ENCODE assay signal across 8 cellular contexts in genomic region chr1:37475380-37476086, GRCh38.
DNase-seq lines count a peak whose midpoint lies in the region; ATAC-seq lines count a peak whose summit lies in the region.

No MANE protein-coding gene starts in this region.

- H3K27ac ChIP-seq in iPS-18a (ENCODE audit: low read length) = no peak overlapping the region

- DNase-seq in DMS53 (lab: John Stamatoyannopoulos, UW) (peak; percentile 52), DMS53 treated with DMSO at 0.1 percent for 48 hours (lab: John Stamatoyannopoulos, UW; ENCODE audit: unreplicated experiment) (no peak), NCI-H1048 (lab: John Stamatoyannopoulos, UW) (no peak), NCI-H1694 (lab: John Stamatoyannopoulos, UW) (no peak)
- DNase-seq in activated CD8-positive, alpha-beta memory T cell treated with anti-CD3 and anti-CD28 coated beads, Interleukin-2, amount 50 U/mL, for 4 hours = peak; percentile 23
- DNase-seq in stimulated activated naive CD8-positive, alpha-beta T cell treated with anti-CD3 and anti-CD28 coated beads, Interleukin-15, amount 100 ng/mL, for 72 hours = peak; percentile 20 to 23

- no peaks in the 10 kb centered on the region for H3K27me3 Mint-ChIP-seq in stimulated activated naive CD8-positive, alpha-beta T cell treated with anti-CD3 and anti-CD28 coated beads, Interleukin-15, amount 100 ng/mL, for 72 hours

- H3K4me1 ChIP-seq in iPS-18a (ENCODE audit: control insufficient read depth, low read depth, low read length) = peaks cover 35% of the 10 kb centered on the region

- H3K27ac Mint-ChIP-seq in stimulated activated naive CD8-positive, alpha-beta T cell treated with anti-CD3 and anti-CD28 coated beads, Interleukin-15, amount 100 ng/mL, for 72 hours = peak overlapping the region; percentile 92 to 93

- peak overlapping the region; percentile 74 for H3K4me3 ChIP-seq in iPS-18a (ENCODE audit: low read length)

- peaks cover 9% of the 10 kb centered on the region for H3K36me3 ChIP-seq in iPS-18a (ENCODE audit: control insufficient read depth, low read depth, low read length)

- no peaks in the 10 kb centered on the region for H3K9me3 ChIP-seq in iPS-18a (ENCODE audit: control insufficient read depth, low read depth, low read length)

- peaks cover 58% of the 10 kb centered on the region for H3K4me1 Mint-ChIP-seq in stimulated activated naive CD8-positive, alpha-beta T cell treated with anti-CD3 and anti-CD28 coated beads, Interleukin-15, amount 100 ng/mL, for 72 hours

- H3K9ac ChIP-seq in iPS-18a (ENCODE audit: low read length) = no peak overlapping the region

- H3K9me3 Mint-ChIP-seq in stimulated activated naive CD8-positive, alpha-beta T cell treated with anti-CD3 and anti-CD28 coated beads, Interleukin-15, amount 100 ng/mL, for 72 hours = no peaks in the 10 kb centered on the region

- peaks cover 18% of the 10 kb centered on the region for H3K27me3 ChIP-seq in iPS-18a (ENCODE audit: control insufficient read depth, insufficient read depth, low read length)

- ATAC-seq in stimulated activated naive CD8-positive, alpha-beta T cell treated with anti-CD3 and anti-CD28 coated beads, Interleukin-15, amount 100 ng/mL, for 72 hours = no peak
- no peak for ATAC-seq in HG03571 (IDR thresholded peaks at IDR 0.05; ENCODE audit: unreplicated experiment)

- peak overlapping the region; percentile 95 to 99 for H3K4me3 Mint-ChIP-seq in stimulated activated naive CD8-positive, alpha-beta T cell treated with anti-CD3 and anti-CD28 coated beads, Interleukin-15, amount 100 ng/mL, for 72 hours

Comparison
In these comparisons a context has a peak if more than half of its experiments do, and no peak if none do; other contexts are left out.
1. DNase-seq: peak in DMS53 (single experiment), activated CD8-positive, alpha-beta memory T cell treated with anti-CD3 and anti-CD28 coated beads, Interleukin-2, amount 50 U/mL, for 4 hours (single experiment) and stimulated activated naive CD8-positive, alpha-beta T cell treated with anti-CD3 and anti-CD28 coated beads, Interleukin-15, amount 100 ng/mL, for 72 hours (2 of 2); none in DMS53 treated with DMSO at 0.1 percent for 48 hours (single experiment), NCI-H1048 (single experiment) and NCI-H1694 (single experiment).